ENCODE assay signal across 31 cellular contexts in the genomic region with DNA sequence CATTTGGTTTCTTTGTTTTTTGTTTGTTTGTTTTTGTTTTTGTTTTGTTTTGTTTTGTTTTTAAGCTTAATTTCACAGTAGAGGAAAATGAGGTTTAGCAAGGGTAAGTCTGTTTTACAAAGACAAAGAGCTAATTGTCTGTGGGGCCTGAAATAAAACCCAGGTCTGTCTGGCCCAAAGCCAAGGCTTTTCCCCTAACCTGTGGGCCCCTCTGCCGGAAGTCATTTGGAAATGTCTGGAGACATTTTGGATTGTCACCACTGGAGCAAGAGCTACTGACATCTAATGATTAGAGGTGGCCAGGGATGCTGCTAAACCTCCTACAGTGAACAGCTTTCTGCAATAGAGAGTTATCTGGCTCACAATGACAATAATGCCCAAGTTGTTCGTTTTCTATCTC.
"Had no signal": no experiment of that assay in that cellular context is flagged by ENCODE, and none has a peak within 500 bp of the region (broad histone marks: within the 10 kb centered on the region; RNA-seq: fewer than 3 reads in every experiment).

No MANE protein-coding gene starts in this region.

- H3K4me1 ChIP-seq: gastroesophageal sphincter, heart left ventricle, left lung, prostate gland, right atrium auricular region, suprapubic skin, transverse colon, upper lobe of right lung, uterus had no signal

- H3K4me2 ChIP-seq: hepatocyte, smooth muscle cell had no signal

- H3K27ac ChIP-seq: epithelial cell of prostate, gastroesophageal sphincter, heart left ventricle, hepatocyte, left lung, prostate gland, right atrium auricular region, suprapubic skin, transverse colon, upper lobe of right lung, uterus had no signal

- DNase-seq: effector CD8-positive, alpha-beta T cell; endodermal cell; foreskin fibroblast; heart left ventricle; kidney; left cardiac atrium; left lung; mesenchymal stem cell; mucosa of descending colon; naive B cell; stimulated activated CD4-positive, alpha-beta T cell treated with anti-CD3 and anti-CD28 coated beads, Interleukin-12 subunit alpha, Interleukin-12 subunit beta, amount 100 ng/mL, for 4 hours; stimulated activated CD4-positive, alpha-beta T cell treated with anti-CD3 and anti-CD28 coated beads, Interleukin-1b, Interleukin-23, amount 100 ng/mL, for 48 hours; stimulated activated CD4-positive, alpha-beta T cell treated with anti-CD3 and anti-CD28 coated beads, Interleukin-4, amount 100 ng/mL, for 1 hour; stimulated activated CD8-positive, alpha-beta memory T cell treated with anti-CD3 and anti-CD28 coated beads, Interleukin-4, amount 100 ng/mL, for 48 hours; stimulated activated naive CD4-positive, alpha-beta T cell; stimulated activated naive CD8-positive, alpha-beta T cell treated with anti-CD3 and anti-CD28 coated beads, Interleukin-15, amount 100 ng/mL, for 72 hours; transverse colon; upper lobe of right lung; uterus had no signal

- H3K27me3 Mint-ChIP-seq: dendritic cell treated with granulocyte-macrophage colony-stimulating factor and Interleukin-4, amounts not matched to agents 40 ng/mL and 50 ng/mL, for 4 days; natural killer cell treated with Interleukin-12 subunit alpha and Interleukin-12 subunit beta and Interleukin-15 and Interleukin-18, amount 100 ng/mL, for 72 hours; stimulated activated naive CD8-positive, alpha-beta T cell treated with anti-CD3 and anti-CD28 coated beads, Interleukin-15, amount 100 ng/mL, for 72 hours had no signal

- H3K4me3 Mint-ChIP-seq: dendritic cell treated with granulocyte-macrophage colony-stimulating factor and Interleukin-4, amounts not matched to agents 40 ng/mL and 50 ng/mL, for 4 days; endodermal cell; mesothelial cell of epicardium; naive B cell; natural killer cell treated with Interleukin-12 subunit alpha and Interleukin-12 subunit beta and Interleukin-15 and Interleukin-18, amount 100 ng/mL, for 72 hours; stimulated activated naive CD8-positive, alpha-beta T cell treated with anti-CD3 and anti-CD28 coated beads, Interleukin-15, amount 100 ng/mL, for 72 hours had no signal

- H3K9me3 ChIP-seq: left lung, mucosa of descending colon, prostate gland, right atrium auricular region, suprapubic skin, transverse colon, upper lobe of right lung, uterus had no signal

- H2AFZ ChIP-seq: hepatocyte had no signal

- H3K36me3 ChIP-seq: gastroesophageal sphincter, heart left ventricle, left lung, prostate gland, right atrium auricular region, suprapubic skin, transverse colon, upper lobe of right lung, uterus had no signal

- H3K27ac Mint-ChIP-seq: dendritic cell treated with granulocyte-macrophage colony-stimulating factor and Interleukin-4, amounts not matched to agents 40 ng/mL and 50 ng/mL, for 4 days; endodermal cell; mesothelial cell of epicardium; naive B cell; natural killer cell treated with Interleukin-12 subunit alpha and Interleukin-12 subunit beta and Interleukin-15 and Interleukin-18, amount 100 ng/mL, for 72 hours had no signal

- H3K4me3 ChIP-seq: gastroesophageal sphincter, heart left ventricle, hepatocyte, left lung, mucosa of descending colon, prostate gland, right atrium auricular region, smooth muscle cell, suprapubic skin, transverse colon, upper lobe of right lung, uterus had no signal

- H3K4me1 Mint-ChIP-seq: endodermal cell; naive B cell; stimulated activated naive CD8-positive, alpha-beta T cell treated with anti-CD3 and anti-CD28 coated beads, Interleukin-15, amount 100 ng/mL, for 72 hours had no signal

- H3K79me2 ChIP-seq: hepatocyte had no signal

- H3K9me3 Mint-ChIP-seq: dendritic cell treated with granulocyte-macrophage colony-stimulating factor and Interleukin-4, amounts not matched to agents 40 ng/mL and 50 ng/mL, for 4 days; endodermal cell; mesothelial cell of epicardium; stimulated activated naive CD8-positive, alpha-beta T cell treated with anti-CD3 and anti-CD28 coated beads, Interleukin-15, amount 100 ng/mL, for 72 hours had no signal

- ATAC-seq: esophagus mucosa; gastroesophageal sphincter; heart left ventricle; left cardiac atrium; left lung; mucosa of descending colon; natural killer cell treated with Interleukin-12 subunit alpha and Interleukin-12 subunit beta and Interleukin-15 and Interleukin-18, amount 100 ng/mL, for 72 hours; sciatic nerve; stimulated activated naive CD8-positive, alpha-beta T cell treated with anti-CD3 and anti-CD28 coated beads, Interleukin-15, amount 100 ng/mL, for 72 hours; upper lobe of right lung had no signal

- H3K36me3 Mint-ChIP-seq: mesothelial cell of epicardium; naive B cell; natural killer cell treated with Interleukin-12 subunit alpha and Interleukin-12 subunit beta and Interleukin-15 and Interleukin-18, amount 100 ng/mL, for 72 hours had no signal

- H3K27me3 ChIP-seq: gastroesophageal sphincter, heart left ventricle, hepatocyte, left lung, right atrium auricular region, suprapubic skin, transverse colon, upper lobe of right lung, uterus had no signal
